In the genomic region with DNA sequence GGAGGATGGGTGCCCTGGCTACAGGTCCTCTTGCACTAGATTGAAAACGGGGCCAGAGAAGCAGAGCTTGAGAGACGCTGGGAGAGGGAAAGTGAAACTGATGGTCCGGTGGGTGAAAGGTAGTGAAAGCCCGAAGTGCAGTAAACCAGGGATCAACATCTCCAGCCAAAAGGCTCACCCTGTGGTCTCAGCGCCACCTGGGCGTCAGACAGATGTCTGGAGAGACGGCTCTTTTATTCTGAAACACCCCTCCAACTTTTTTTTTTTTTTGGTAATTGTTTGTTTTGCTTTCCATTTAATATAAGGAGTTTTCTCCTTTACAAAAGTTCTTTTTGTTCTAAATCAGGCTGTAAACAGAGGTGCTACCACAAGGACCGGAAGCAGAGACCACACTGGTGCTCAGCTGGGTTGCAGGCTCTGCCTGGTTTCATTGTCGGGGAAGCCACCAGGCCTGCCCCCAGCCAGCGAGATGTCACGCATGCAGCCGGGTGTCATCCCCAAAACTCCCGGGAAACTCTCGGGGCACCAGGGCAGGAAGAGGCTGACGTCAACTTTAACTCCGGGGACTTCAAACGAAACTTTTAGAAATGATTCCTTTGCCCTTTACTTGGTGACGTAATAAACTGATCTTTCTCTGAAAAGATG, we compare ENCODE assay signal across 1 cellular context.
TF ChIP-seq lines count a peak whose summit lies in the region.

No MANE protein-coding gene starts in this region.

TF ChIP-seq in GM12878, 131 proteins besides CTCF, POLR2A, EP300 and RAD21 (continued from another document):
- TF ChIP-seq REST (IDR thresholded peaks at IDR 0.05; ENCODE audit: low read depth, low read length) = no peak
- TF ChIP-seq, protein P1, sequence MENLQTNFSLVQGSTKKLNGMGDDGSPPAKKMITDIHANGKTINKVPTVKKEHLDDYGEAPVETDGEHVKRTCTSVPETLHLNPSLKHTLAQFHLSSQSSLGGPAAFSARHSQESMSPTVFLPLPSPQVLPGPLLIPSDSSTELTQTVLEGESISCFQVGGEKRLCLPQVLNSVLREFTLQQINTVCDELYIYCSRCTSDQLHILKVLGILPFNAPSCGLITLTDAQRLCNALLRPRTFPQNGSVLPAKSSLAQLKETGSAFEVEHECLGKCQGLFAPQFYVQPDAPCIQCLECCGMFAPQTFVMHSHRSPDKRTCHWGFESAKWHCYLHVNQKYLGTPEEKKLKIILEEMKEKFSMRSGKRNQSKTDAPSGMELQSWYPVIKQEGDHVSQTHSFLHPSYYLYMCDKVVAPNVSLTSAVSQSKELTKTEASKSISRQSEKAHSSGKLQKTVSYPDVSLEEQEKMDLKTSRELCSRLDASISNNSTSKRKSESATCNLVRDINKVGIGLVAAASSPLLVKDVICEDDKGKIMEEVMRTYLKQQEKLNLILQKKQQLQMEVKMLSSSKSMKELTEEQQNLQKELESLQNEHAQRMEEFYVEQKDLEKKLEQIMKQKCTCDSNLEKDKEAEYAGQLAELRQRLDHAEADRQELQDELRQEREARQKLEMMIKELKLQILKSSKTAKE (IDR thresholded peaks at IDR 0.05; ENCODE audit: low read depth, poor library complexity, severe bottlenecking) = peak; percentile 100
- peak; percentile 42 for TF ChIP-seq SMAD1 (IDR thresholded peaks at IDR 0.05; ENCODE audit: low read depth, partially characterized antibody)
- peak; percentile 91 for TF ChIP-seq MTA2 (IDR thresholded peaks at IDR 0.05; ENCODE audit: low read depth)
- TF ChIP-seq RBBP5 (conservative IDR thresholded peaks at IDR 0.05) = 0 out of 2 replicates have a peak, but pooled peaks have one; percentile 21
- TF ChIP-seq, protein P2, sequence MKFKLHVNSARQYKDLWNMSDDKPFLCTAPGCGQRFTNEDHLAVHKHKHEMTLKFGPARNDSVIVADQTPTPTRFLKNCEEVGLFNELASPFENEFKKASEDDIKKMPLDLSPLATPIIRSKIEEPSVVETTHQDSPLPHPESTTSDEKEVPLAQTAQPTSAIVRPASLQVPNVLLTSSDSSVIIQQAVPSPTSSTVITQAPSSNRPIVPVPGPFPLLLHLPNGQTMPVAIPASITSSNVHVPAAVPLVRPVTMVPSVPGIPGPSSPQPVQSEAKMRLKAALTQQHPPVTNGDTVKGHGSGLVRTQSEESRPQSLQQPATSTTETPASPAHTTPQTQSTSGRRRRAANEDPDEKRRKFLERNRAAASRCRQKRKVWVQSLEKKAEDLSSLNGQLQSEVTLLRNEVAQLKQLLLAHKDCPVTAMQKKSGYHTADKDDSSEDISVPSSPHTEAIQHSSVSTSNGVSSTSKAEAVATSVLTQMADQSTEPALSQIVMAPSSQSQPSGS (IDR thresholded peaks at IDR 0.05; ENCODE audit: low read length) = peak; percentile 99
- TF ChIP-seq, protein P3, sequence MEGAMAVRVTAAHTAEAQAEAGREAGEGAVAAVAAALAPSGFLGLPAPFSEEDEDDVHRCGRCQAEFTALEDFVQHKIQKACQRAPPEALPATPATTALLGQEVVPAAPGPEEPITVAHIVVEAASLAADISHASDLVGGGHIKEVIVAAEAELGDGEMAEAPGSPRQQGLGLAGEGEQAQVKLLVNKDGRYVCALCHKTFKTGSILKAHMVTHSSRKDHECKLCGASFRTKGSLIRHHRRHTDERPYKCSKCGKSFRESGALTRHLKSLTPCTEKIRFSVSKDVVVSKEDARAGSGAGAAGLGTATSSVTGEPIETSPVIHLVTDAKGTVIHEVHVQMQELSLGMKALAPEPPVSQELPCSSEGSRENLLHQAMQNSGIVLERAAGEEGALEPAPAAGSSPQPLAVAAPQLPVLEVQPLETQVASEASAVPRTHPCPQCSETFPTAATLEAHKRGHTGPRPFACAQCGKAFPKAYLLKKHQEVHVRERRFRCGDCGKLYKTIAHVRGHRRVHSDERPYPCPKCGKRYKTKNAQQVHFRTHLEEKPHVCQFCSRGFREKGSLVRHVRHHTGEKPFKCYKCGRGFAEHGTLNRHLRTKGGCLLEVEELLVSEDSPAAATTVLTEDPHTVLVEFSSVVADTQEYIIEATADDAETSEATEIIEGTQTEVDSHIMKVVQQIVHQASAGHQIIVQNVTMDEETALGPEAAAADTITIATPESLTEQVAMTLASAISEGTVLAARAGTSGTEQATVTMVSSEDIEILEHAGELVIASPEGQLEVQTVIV (IDR thresholded peaks at IDR 0.05; ENCODE audit: borderline replicate concordance, partially characterized antibody) = peak; percentile 27
- TF ChIP-seq ZNF217 (IDR thresholded peaks at IDR 0.05) = no peak
- TF ChIP-seq YY1 (IDR thresholded peaks at IDR 0.05; ENCODE audit: low read depth, low read length) = peak; percentile 71
